ENCODE assay signal across 8 cellular contexts in genomic region chr15:72685301-72685924, GRCh38. TPM values are rescaled to one million over a fixed set of nuclear protein-coding genes. Genes with fewer than 3 reads are reported as not detected.
DNase-seq lines count a peak whose midpoint lies in the region; ATAC-seq and TF ChIP-seq lines count a peak whose summit lies in the region.

No MANE protein-coding gene starts in this region.

- H3K27ac ChIP-seq in SJSA1 (peak overlapping the region; percentile 75), fibroblast of lung (ENCODE audit: insufficient read depth, low read length) (peak overlapping the region; percentile 87)

- H3K36me3 ChIP-seq in SJSA1 = no peaks in the 10 kb centered on the region
- no peaks in the 10 kb centered on the region for H3K36me3 ChIP-seq in fibroblast of lung (ENCODE audit: control insufficient read depth, insufficient read depth, low read length)

- H3K4me1 ChIP-seq in SJSA1 (replicated peaks) = peaks cover 5% of the 10 kb centered on the region
- no peaks in the 10 kb centered on the region for H3K4me1 ChIP-seq in fibroblast of lung (ENCODE audit: control insufficient read depth, extremely low read depth, insufficient read depth, low read length)

- TF ChIP-seq CTCF in GM12865 (IDR thresholded peaks at IDR 0.05; ENCODE audit: insufficient read depth, low read depth, low read length, missing control alignments) (no peak), fibroblast of lung (conservative IDR thresholded peaks at IDR 0.05 in 1 of 2, IDR thresholded peaks at IDR 0.05 in 1 of 2; ENCODE audit: low read depth in 1 of 2, low read length in 2 of 2) (no peak)

- H3K4me3 ChIP-seq in GM12865 (ENCODE audit: low read depth, low read length) = peak overlapping the region; percentile 86
- H3K4me3 ChIP-seq in SJSA1 = peak overlapping the region; percentile 46
- H3K4me3 ChIP-seq in fibroblast of lung (replicated peaks in 1 of 4; ENCODE audit: control extremely low read depth in 1 of 4, insufficient read depth in 1 of 4, low read depth in 3 of 4, low read length in 4 of 4) = peak overlapping the region; percentile 42 to 93 (median 77)

- no peaks in the 10 kb centered on the region for H4K20me1 ChIP-seq in fibroblast of lung (ENCODE audit: control insufficient read depth, extremely low read depth, insufficient read depth, low read length)

- peaks cover 2% of the 10 kb centered on the region for H3K79me2 ChIP-seq in fibroblast of lung (ENCODE audit: control insufficient read depth, insufficient read depth, low read length)

- H3K9me3 ChIP-seq in SJSA1 (replicated peaks) = no peaks in the 10 kb centered on the region
- no peaks in the 10 kb centered on the region for H3K9me3 ChIP-seq in fibroblast of lung (ENCODE audit: control insufficient read depth, insufficient read depth, low read depth, low read length)

- H3K4me2 ChIP-seq in fibroblast of lung (ENCODE audit: extremely low read depth, insufficient read depth, low read length) = peak overlapping the region; percentile 88

- DNase-seq in GM12865 (ENCODE audit: low read depth) (no peak), SJSA1 (ENCODE audit: low read depth in 1 of 2, low spot score in 2 of 2) (no peak), fibroblast of lung (ENCODE audit: low read depth in 2 of 2) (peak in 1 of 2 donors; percentile 6), putamen (ENCODE audit: low spot score) (peak; percentile 11), nucleus accumbens (lab: John Stamatoyannopoulos, UW) (no peak)

- H3K27me3 ChIP-seq in SJSA1 (replicated peaks) (no peaks in the 10 kb centered on the region; the same call in 1 of the 2 replicates), fibroblast of lung (ENCODE audit: control insufficient read depth, insufficient read depth, low read length) (peaks cover 4% of the 10 kb centered on the region)

- H2AFZ ChIP-seq in fibroblast of lung (ENCODE audit: low read length) = peak overlapping the region; percentile 98

- ATAC-seq in GM21528 (IDR thresholded peaks at IDR 0.05; ENCODE audit: low FRiP score, unreplicated experiment) (no peak), GM21367 (IDR thresholded peaks at IDR 0.05; ENCODE audit: unreplicated experiment) (no peak), HG02610 (IDR thresholded peaks at IDR 0.05; ENCODE audit: unreplicated experiment) (no peak)

- H3K9ac ChIP-seq in fibroblast of lung (ENCODE audit: insufficient read depth, low read length) = peak overlapping the region; percentile 84

RNA-seq across cellular contexts. Expression of gene HIGD2B, which starts 0.6 kb away (rescaled TPM):
- total RNA-seq in SJSA1 (2014; rRNA removed; shearing (Covaris generic)) = not detected in 2 replicates
- 0.26 TPM in 1 of 2 replicates, not detected in the other for total RNA-seq in fibroblast of lung
- not detected in 2 replicates for polyA plus RNA-seq in fibroblast of lung
- polyA plus RNA-seq in fibroblast of lung (2012) = not detected in 2 replicates
- not detected in 2 replicates for polyA minus RNA-seq in fibroblast of lung (ENCODE audit: low replicate concordance)

RNA-seq across cellular contexts. Expression of gene BBS4, which starts 0.6 kb away (rescaled TPM):
- 14.4 and 18.5 TPM in 2 replicates for total RNA-seq in SJSA1 (2014; rRNA removed; shearing (Covaris generic))
- total RNA-seq in fibroblast of lung = 18.7 and 27.9 TPM in 2 replicates
- 22.9 and 29.4 TPM in 2 replicates for polyA plus RNA-seq in fibroblast of lung
- polyA plus RNA-seq in fibroblast of lung (2012) = 15.7 and 18.3 TPM in 2 replicates
- polyA minus RNA-seq in fibroblast of lung (ENCODE audit: low replicate concordance) = 5.9 and 17.0 TPM in 2 replicates

RNA-seq across cellular contexts. Expression of gene GOLGA6B, which starts 30.9 kb away (rescaled TPM):
- not detected in 2 replicates for total RNA-seq in SJSA1 (2014; rRNA removed; shearing (Covaris generic))
- not detected in 2 replicates for total RNA-seq in fibroblast of lung
- polyA plus RNA-seq in fibroblast of lung = not detected in 2 replicates
- not detected in 2 replicates for polyA plus RNA-seq in fibroblast of lung (2012)
- not detected in 2 replicates for polyA minus RNA-seq in fibroblast of lung (ENCODE audit: low replicate concordance)
